8 cellular contexts compared by ENCODE assay signal in the genomic region with DNA sequence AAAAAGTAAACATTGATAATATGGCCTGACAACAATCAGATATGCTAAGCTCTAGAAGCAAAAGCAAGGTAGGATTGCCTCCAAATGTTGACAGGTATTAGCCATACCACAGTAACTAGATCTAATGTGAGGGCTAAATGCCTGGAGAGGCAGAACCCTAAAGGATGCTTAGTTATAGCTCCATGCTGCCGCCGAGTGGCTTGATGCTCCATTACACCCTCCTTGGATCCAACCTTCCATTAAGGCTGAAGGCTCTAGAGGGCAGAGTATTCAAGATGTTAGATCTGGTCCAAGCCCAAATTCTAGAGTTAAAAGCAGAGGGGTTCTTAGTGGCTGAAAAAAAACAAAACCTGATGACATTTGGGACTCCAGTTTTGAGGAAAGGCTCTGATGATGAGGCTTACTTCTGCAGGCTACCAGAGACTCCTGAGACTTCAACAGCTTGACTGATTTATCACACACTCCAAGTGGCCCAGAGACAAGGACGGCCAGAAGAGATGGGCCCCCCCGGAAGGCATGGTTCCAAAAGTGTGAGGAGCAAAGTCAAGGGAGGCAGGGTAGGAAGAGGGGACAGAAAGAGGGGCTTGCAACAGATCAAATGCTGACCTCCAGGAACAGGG. TPM values are rescaled to one million over a fixed set of nuclear protein-coding genes. Genes with fewer than 3 reads are reported as not detected.
DNase-seq lines count a peak whose midpoint lies in the region; ATAC-seq and TF ChIP-seq lines count a peak whose summit lies in the region.

No MANE protein-coding gene starts in this region.

- peak overlapping the region; percentile 68 for H3K27ac ChIP-seq in CD4-positive, CD25-positive, alpha-beta regulatory T cell (ENCODE audit: insufficient read depth, low read length, poor library complexity, severe bottlenecking)
- H3K27ac ChIP-seq in Peyer's patch = no peak overlapping the region
- no peak overlapping the region for H3K27ac ChIP-seq in transverse colon

- TF ChIP-seq POLR2A in Peyer's patch (IDR thresholded peaks at IDR 0.05) (no peak), transverse colon (IDR thresholded peaks at IDR 0.05) (no peak)

- DNase-seq in CD4-positive, CD25-positive, alpha-beta regulatory T cell = peak; percentile 34 to 75 (median 62)
- DNase-seq in HUDEP-2 (lab: John Stamatoyannopoulos, UW; ENCODE audit: unreplicated experiment in 76 of 76) = peak in 70 of 76 experiments; percentile 2 to 82 (median 51)
- peak; percentile 57 to 82 (median 63) for DNase-seq in Peyer's patch
- DNase-seq in activated T-cell treated with anti-CD3 and anti-CD28 coated beads, Interleukin-2, amount 50 U/mL, for 48 hours = peak; percentile 77 to 80
- DNase-seq in fibroblast of pulmonary artery (ENCODE audit: low read depth) = peak; percentile 84
- DNase-seq in occipital lobe (lab: John Stamatoyannopoulos, UW) = peak; percentile 51
- DNase-seq in transverse colon = peak; percentile 45

- TF ChIP-seq EP300 in transverse colon (IDR thresholded peaks at IDR 0.05; ENCODE audit: low read depth) = no peak

- peaks cover 21 to 44% (median 36%) of the 10 kb centered on the region in 4 donors for H3K4me1 Mint-ChIP-seq in CD4-positive, CD25-positive, alpha-beta regulatory T cell

- peaks cover 38% of the 10 kb centered on the region for H3K36me3 Mint-ChIP-seq in CD4-positive, CD25-positive, alpha-beta regulatory T cell

- H3K4me1 ChIP-seq in CD4-positive, CD25-positive, alpha-beta regulatory T cell (ENCODE audit: control insufficient read depth, insufficient read depth, low read length, poor library complexity, severe bottlenecking) = peaks cover 21% of the 10 kb centered on the region
- no peaks in the 10 kb centered on the region for H3K4me1 ChIP-seq in Peyer's patch
- H3K4me1 ChIP-seq in transverse colon = peaks cover 0 to 5% (median 0%) of the 10 kb centered on the region in 4 donors

- TF ChIP-seq CTCF in Peyer's patch (IDR thresholded peaks at IDR 0.05) = peak; percentile 41 to 71 (median 62)
- peak; percentile 99 for TF ChIP-seq CTCF in fibroblast of pulmonary artery (IDR thresholded peaks at IDR 0.05; ENCODE audit: low read length, missing control alignments)
- peak; percentile 41 to 55 (median 47) for TF ChIP-seq CTCF in transverse colon (IDR thresholded peaks at IDR 0.05)

- peaks cover 57% of the 10 kb centered on the region for H3K36me3 ChIP-seq in CD4-positive, CD25-positive, alpha-beta regulatory T cell (ENCODE audit: control insufficient read depth, insufficient read depth, low read length)
- H3K36me3 ChIP-seq in Peyer's patch = peaks cover 0 to 15% (median 0%) of the 10 kb centered on the region in 3 donors
- H3K36me3 ChIP-seq in transverse colon = no peaks in the 10 kb centered on the region

- no peaks in the 10 kb centered on the region for H3K9me3 Mint-ChIP-seq in CD4-positive, CD25-positive, alpha-beta regulatory T cell

- 10 to 40% methylated on average over 2 to 4 of the region's 4 CpGs for WGBS in transverse colon (ENCODE audit: low coverage in 1 of 2), 2 donors

- in situ Hi-C loops in transverse colon (cut with MboI; ENCODE audit: low pct_ligation_motif_present in 1 of 4, low pct_unique_long_range_greater_than_20kb in 1 of 4, low sequenced_read_pairs in 3 of 4) = no loop called here

- intact Hi-C loops in transverse colon (cut with DNase I; ENCODE audit: low total_unique reads) = loop anchor here (10.0 kb wide), 1 partner anchor 872 kb away; no protein-coding TSS in a partner anchor

- peak overlapping the region in 1 of 4 donors; percentile 26 for H3K4me3 Mint-ChIP-seq in CD4-positive, CD25-positive, alpha-beta regulatory T cell

- H3K9me3 ChIP-seq in CD4-positive, CD25-positive, alpha-beta regulatory T cell (ENCODE audit: control insufficient read depth in 2 of 2, low read length in 2 of 2) = no peaks in the 10 kb centered on the region
- no peaks in the 10 kb centered on the region for H3K9me3 ChIP-seq in Peyer's patch
- no peaks in the 10 kb centered on the region for H3K9me3 ChIP-seq in transverse colon

- peak overlapping the region; percentile 74 to 85 (median 83) for H3K27ac Mint-ChIP-seq in CD4-positive, CD25-positive, alpha-beta regulatory T cell

- no peaks in the 10 kb centered on the region for H3K27me3 Mint-ChIP-seq in CD4-positive, CD25-positive, alpha-beta regulatory T cell

- peak; percentile 90 to 95 for ATAC-seq in CD4-positive, CD25-positive, alpha-beta regulatory T cell (ENCODE audit: low read depth in 2 of 2)
- peak; percentile 67 for ATAC-seq in GM19043 (IDR thresholded peaks at IDR 0.05; ENCODE audit: low read depth, unreplicated experiment)

- H3K27me3 ChIP-seq in CD4-positive, CD25-positive, alpha-beta regulatory T cell (ENCODE audit: control insufficient read depth, insufficient read depth, low read length) = no peaks in the 10 kb centered on the region
- H3K27me3 ChIP-seq in Peyer's patch (no peaks in the 10 kb centered on the region), transverse colon (no peaks in the 10 kb centered on the region)

- H3K4me3 ChIP-seq in CD4-positive, CD25-positive, alpha-beta regulatory T cell (ENCODE audit: low read depth, low read length) = no peak overlapping the region
- no peak overlapping the region for H3K4me3 ChIP-seq in Peyer's patch
- no peak overlapping the region for H3K4me3 ChIP-seq in fibroblast of pulmonary artery (replicated peaks; ENCODE audit: low read depth, low read length)
- no peak overlapping the region for H3K4me3 ChIP-seq in transverse colon

RNA-seq across cellular contexts. Expression of a gene that starts 21.8 kb away (rescaled TPM):
- not detected for total RNA-seq in CD4-positive, CD25-positive, alpha-beta regulatory T cell
- under 1 TPM in 1 of 4 donors, not detected in 3; 0.17 TPM for polyA plus RNA-seq in CD4-positive, CD25-positive, alpha-beta regulatory T cell
- total RNA-seq in Peyer's patch (not detected), occipital lobe (not detected), transverse colon (not detected)

RNA-seq across cellular contexts. Expression of a gene that starts 55.3 kb away (rescaled TPM):
- total RNA-seq in CD4-positive, CD25-positive, alpha-beta regulatory T cell = 516 TPM
- 1,000 to 10,000 TPM in 3 of 4 donors, 100 to 1,000 TPM in 1; 831 to 1,155 (median 1,047) TPM for polyA plus RNA-seq in CD4-positive, CD25-positive, alpha-beta regulatory T cell
- 100 to 1,000 TPM in 1 of 4 donors, 10 to 100 TPM in 3; 11.1 to 167 (median 19.2) TPM for total RNA-seq in Peyer's patch
- total RNA-seq in occipital lobe = 8.0 TPM
- 10 to 100 TPM in 3 of 4 donors, 1 to 10 TPM in 1; 1.6 to 35.7 (median 26.1) TPM for total RNA-seq in transverse colon

Comparison
In these comparisons a context has a peak if more than half of its experiments do, and no peak if none do; other contexts are left out.
1. CTCF ChIP-seq: peak in every context shown above with its lines; median percentile 99 in fibroblast of pulmonary artery; 62 in Peyer's patch; 47 in transverse colon.